Comparison of ENCODE assay signal across 12 cellular contexts in genomic region chr5:34717426-34718327, GRCh38.
DNase-seq lines count a peak whose midpoint lies in the region; ATAC-seq lines count a peak whose summit lies in the region.
"Had no signal": no experiment of that assay in that cellular context is flagged by ENCODE, and none has a peak within 500 bp of the region (broad histone marks: within the 10 kb centered on the region; RNA-seq: fewer than 3 reads in every experiment).

No MANE protein-coding gene starts in this region.

- no peak overlapping the region for H3K27ac ChIP-seq in Karpas-422 (ENCODE audit: low read length)
- H3K27ac ChIP-seq: pancreas, VCaP had no signal

- H3K9me2 ChIP-seq in Karpas-422 (replicated peaks; ENCODE audit: insufficient read depth, low read length), result no peaks in the 10 kb centered on the region

- H3K9me3 ChIP-seq in Karpas-422 (ENCODE audit: low read length), result no peaks in the 10 kb centered on the region
- H3K9me3 ChIP-seq: pancreas, tibial nerve had no signal

- no peaks in the 10 kb centered on the region for H3K4me1 ChIP-seq in Karpas-422 (ENCODE audit: low read length)
- H3K4me1 ChIP-seq: pancreas had no signal

- H2AFZ ChIP-seq in Karpas-422 (ENCODE audit: low read length), result no peak overlapping the region

- no peaks in the 10 kb centered on the region for H3K36me3 ChIP-seq in Karpas-422 (ENCODE audit: insufficient read depth, low read length)
- H3K36me3 ChIP-seq: pancreas, tibial nerve had no signal

- no peak overlapping the region for H3K4me3 ChIP-seq in Karpas-422 (ENCODE audit: low read length)
- H3K4me3 ChIP-seq: pancreas, tibial nerve had no signal

- peak; percentile 99 for DNase-seq in HCEC 1CT
- DNase-seq in astrocyte of the hippocampus (ENCODE audit: low read depth, low spot score), result peak; percentile 97
- peak; percentile 76 for DNase-seq in iPS DF 4.7 (ENCODE audit: extremely low read depth, low spot score)
- DNase-seq in smooth muscle cell of the brain vasculature (ENCODE audit: low read depth, low spot score), result peak; percentile 56
- no peak for DNase-seq in NCI-H524 (lab: John Stamatoyannopoulos, UW)
- no peak for DNase-seq in Kasumi-1 (lab: John Stamatoyannopoulos, UW)
- DNase-seq in Karpas-422, result no peak
- DNase-seq: NCI-H187 treated with DMSO at 0.1 percent for 48 hours, pancreas had no signal

- no peak for ATAC-seq in HG02885 (IDR thresholded peaks at IDR 0.05; ENCODE audit: poor library complexity, unreplicated experiment)

- H3K27me3 ChIP-seq in Karpas-422 (ENCODE audit: low read length), result no peaks in the 10 kb centered on the region
- H3K27me3 ChIP-seq: pancreas, tibial nerve had no signal

- no peak overlapping the region for H3K4me2 ChIP-seq in Karpas-422 (ENCODE audit: low read depth, low read length, poor library complexity, severe bottlenecking)

- no peak overlapping the region for H3K9ac ChIP-seq in Karpas-422 (ENCODE audit: low read length)

- H4K20me1 ChIP-seq in Karpas-422 (ENCODE audit: insufficient read depth, low read depth, low read length), result no peaks in the 10 kb centered on the region

- H3K79me2 ChIP-seq in Karpas-422 (ENCODE audit: low read length), result no peaks in the 10 kb centered on the region

Comparison
In these comparisons a context has a peak if more than half of its experiments do, and no peak if none do; other contexts are left out.
1. DNase-seq: peak in HCEC 1CT (single experiment), astrocyte of the hippocampus (single experiment), iPS DF 4.7 (single experiment) and smooth muscle cell of the brain vasculature (single experiment); none in NCI-H524 (0 of 2), Kasumi-1 (0 of 2) and Karpas-422 (single experiment).